ENCODE assay signal across 10 cellular contexts in the genomic region with DNA sequence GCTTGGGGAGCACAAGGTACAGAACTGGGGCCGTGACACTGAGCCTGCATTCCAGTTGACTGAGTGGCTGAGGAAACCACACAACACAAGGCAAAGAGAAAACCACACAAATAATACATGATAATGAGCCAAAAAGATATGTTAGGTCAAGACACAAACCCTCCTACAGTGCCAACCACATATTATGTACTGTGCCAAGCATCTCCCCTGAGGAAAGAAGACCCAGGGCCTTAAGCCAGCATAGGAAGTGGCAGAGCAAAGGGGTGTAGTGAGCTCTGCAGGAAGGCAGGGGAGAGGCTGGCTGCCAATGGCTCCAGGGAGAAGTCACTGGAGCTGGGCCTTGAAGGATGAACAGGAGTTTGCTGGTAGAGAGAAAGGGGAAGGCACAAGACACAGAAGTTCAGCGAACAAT. TPM values are rescaled to one million over a fixed set of nuclear protein-coding genes. Genes with fewer than 3 reads are reported as not detected.
DNase-seq lines count a peak whose midpoint lies in the region; ATAC-seq and TF ChIP-seq lines count a peak whose summit lies in the region.
"Had no signal": no experiment of that assay in that cellular context is flagged by ENCODE, and none has a peak within 500 bp of the region (broad histone marks: within the 10 kb centered on the region; RNA-seq: fewer than 3 reads in every experiment).

No MANE protein-coding gene starts in this region.

- H3K9me3 ChIP-seq in PC-9 (ENCODE audit: insufficient read depth, low read depth) (no peaks in the 10 kb centered on the region), osteoblast (ENCODE audit: low read depth, low read length) (no peaks in the 10 kb centered on the region), thyroid gland (no peaks in the 10 kb centered on the region)
- H3K9me3 ChIP-seq: uterus had no signal

- ATAC-seq in GM21526 (IDR thresholded peaks at IDR 0.05; ENCODE audit: low FRiP score, unreplicated experiment), result no peak
- ATAC-seq: GM12878 had no signal

- CTCF ChIA-PET in PC-9 (lab: Charles Lee), result interaction anchor here (0.5 kb wide), 1 partner anchor 105 kb away, joined by 6 read pairs; no protein-coding TSS in a partner anchor

- H3K4me1 Mint-ChIP-seq in chondrocyte (ENCODE audit: low read depth), result peaks cover 31% of the 10 kb centered on the region

- POLR2A ChIA-PET in PC-9 (lab: Charles Lee; ENCODE audit: unreplicated experiment), result interaction anchor here (0.6 kb wide), 2 partner anchors 10 to 752 kb away, joined by 3 to 4 read pairs; no protein-coding TSS in a partner anchor

- no peak for TF ChIP-seq CTCF in PC-9 (conservative IDR thresholded peaks at IDR 0.05)
- TF ChIP-seq CTCF in chondrocyte (IDR thresholded peaks at IDR 0.05), result no peak
- no peak for TF ChIP-seq CTCF in osteoblast (IDR thresholded peaks at IDR 0.05; ENCODE audit: extremely low read depth, low read depth, low read length)
- TF ChIP-seq CTCF in thyroid gland (IDR thresholded peaks at IDR 0.05), result no peak

- 93 to 94% methylated on average over 2 of the region's 2 CpGs for WGBS in thyroid gland, 2 donors

- H3K9me2 ChIP-seq in PC-9 (ENCODE audit: insufficient read depth), result no peaks in the 10 kb centered on the region

- no peaks in the 10 kb centered on the region for H3K27me3 ChIP-seq in PC-9 (ENCODE audit: insufficient read depth, low read depth)
- peaks cover 3% of the 10 kb centered on the region for H3K27me3 ChIP-seq in osteoblast (ENCODE audit: insufficient read depth, low read length)
- no peaks in the 10 kb centered on the region for H3K27me3 ChIP-seq in thyroid gland
- H3K27me3 ChIP-seq: uterus had no signal

- H4K20me1 ChIP-seq in PC-9 (ENCODE audit: insufficient read depth) (no peaks in the 10 kb centered on the region), osteoblast (ENCODE audit: insufficient read depth, low read length) (peaks cover 44% of the 10 kb centered on the region)

- intact Hi-C loops in PC-9 (cut with micrococcal nuclease; ENCODE audit: unreplicated experiment), result no loop called here
- intact Hi-C loops in thyroid gland (cut with DNase I), result no loop called here

- no peaks in the 10 kb centered on the region for H3K9me3 Mint-ChIP-seq in chondrocyte (ENCODE audit: low read depth)

- no peak for TF ChIP-seq POLR2A in thyroid gland (IDR thresholded peaks at IDR 0.05)

- no TSS peak for BruUV-seq in PC-9 (replicated peaks; lab: Mats Ljungman, UMichigan)

- H3K27ac ChIP-seq in PC-9 (peak overlapping the region; percentile 35), osteoblast (ENCODE audit: low read depth, low read length) (no peak overlapping the region), thyroid gland (no peak overlapping the region)
- H3K27ac ChIP-seq: uterus had no signal

- peak; percentile 34 for DNase-seq in GM04504 (ENCODE audit: low read depth)
- DNase-seq in PC-9, result peak; percentile 55 to 72
- DNase-seq in chondrocyte (ENCODE audit: low spot score), result no peak
- peak; percentile 95 for DNase-seq in osteoblast (ENCODE audit: insufficient read length, low spot score, missing footprints)
- DNase-seq in thyroid gland, result no peak
- DNase-seq in stimulated activated CD4-positive, alpha-beta T cell treated with anti-CD3 and anti-CD28 coated beads, Interleukin-4, amount 100 ng/mL, for 24 hours, result no peak
- DNase-seq: uterus had no signal

- H3K4me3 ChIP-seq in PC-9 (no peak overlapping the region), osteoblast (ENCODE audit: insufficient read depth, low read length) (no peak overlapping the region), thyroid gland (replicated peaks in 1 of 3) (no peak overlapping the region)
- H3K4me3 ChIP-seq: GM12878, lung, uterus had no signal

- H3F3A ChIP-seq in PC-9 (ENCODE audit: insufficient read depth, low read depth), result peaks cover 27% of the 10 kb centered on the region

- H3K36me3 ChIP-seq in PC-9 (ENCODE audit: low read depth) (no peaks in the 10 kb centered on the region), osteoblast (ENCODE audit: insufficient read depth, low read length) (no peaks in the 10 kb centered on the region), thyroid gland (no peaks in the 10 kb centered on the region)
- H3K36me3 ChIP-seq: uterus had no signal

- no peaks in the 10 kb centered on the region for H3K27me3 Mint-ChIP-seq in chondrocyte (ENCODE audit: low read depth)

- H3K4me2 ChIP-seq in PC-9 (peak overlapping the region; percentile 27), osteoblast (ENCODE audit: insufficient read depth, low read length) (peak overlapping the region; percentile 0)

- H3K79me2 ChIP-seq in PC-9 (ENCODE audit: low read depth) (no peaks in the 10 kb centered on the region), osteoblast (ENCODE audit: insufficient read depth, low read length) (no peaks in the 10 kb centered on the region)

- peaks cover 32% of the 10 kb centered on the region for H3K4me1 ChIP-seq in PC-9 (replicated peaks; ENCODE audit: insufficient read depth)
- H3K4me1 ChIP-seq in osteoblast (ENCODE audit: insufficient read depth, low read length), result peaks cover 7% of the 10 kb centered on the region
- no peaks in the 10 kb centered on the region for H3K4me1 ChIP-seq in thyroid gland
- H3K4me1 ChIP-seq: uterus had no signal

- peak overlapping the region; percentile 52 for H3K27ac Mint-ChIP-seq in chondrocyte (ENCODE audit: unreplicated experiment)

- peaks cover 7% of the 10 kb centered on the region for H3K36me3 Mint-ChIP-seq in chondrocyte (ENCODE audit: low read depth)

- no peak overlapping the region for H3K4me3 Mint-ChIP-seq in chondrocyte (ENCODE audit: unreplicated experiment)

- H2AFZ ChIP-seq in PC-9 (no peak overlapping the region), osteoblast (ENCODE audit: low read length) (no peak overlapping the region)

RNA-seq across cellular contexts. Expression of a gene that starts 28.2 kb away (rescaled TPM):
- total RNA-seq in PC-9 (2021) (58.9 and 70.5 TPM in 2 replicates), chondrocyte (26.2 to 32.8 TPM (median 28.4 TPM) in 3 replicates), osteoblast (17.7 and 18.5 TPM in 2 replicates), thyroid gland (10 to 100 TPM; 58.0 to 99.3 (median 75.2) TPM)

RNA-seq across cellular contexts. Expression of a gene that starts 58.1 kb away (rescaled TPM):
- total RNA-seq in PC-9 (2021), result 138 and 140 TPM in 2 replicates
- total RNA-seq in chondrocyte, result 125 to 139 TPM (median 126 TPM) in 3 replicates
- 110 and 140 TPM in 2 replicates for total RNA-seq in osteoblast
- total RNA-seq in thyroid gland, result 10 to 100 TPM; 59.5 to 85.0 (median 81.5) TPM

Comparison
In these comparisons a context has a peak if more than half of its experiments do, and no peak if none do; other contexts are left out.
1. DNase-seq: peak in GM04504 (single experiment), PC-9 (2 of 2) and osteoblast (single experiment); none in chondrocyte (single experiment), thyroid gland (0 of 2) and stimulated activated CD4-positive, alpha-beta T cell treated with anti-CD3 and anti-CD28 coated beads, Interleukin-4, amount 100 ng/mL, for 24 hours (single experiment).